Comparison of ENCODE assay signal across 18 cellular contexts in the genomic region with DNA sequence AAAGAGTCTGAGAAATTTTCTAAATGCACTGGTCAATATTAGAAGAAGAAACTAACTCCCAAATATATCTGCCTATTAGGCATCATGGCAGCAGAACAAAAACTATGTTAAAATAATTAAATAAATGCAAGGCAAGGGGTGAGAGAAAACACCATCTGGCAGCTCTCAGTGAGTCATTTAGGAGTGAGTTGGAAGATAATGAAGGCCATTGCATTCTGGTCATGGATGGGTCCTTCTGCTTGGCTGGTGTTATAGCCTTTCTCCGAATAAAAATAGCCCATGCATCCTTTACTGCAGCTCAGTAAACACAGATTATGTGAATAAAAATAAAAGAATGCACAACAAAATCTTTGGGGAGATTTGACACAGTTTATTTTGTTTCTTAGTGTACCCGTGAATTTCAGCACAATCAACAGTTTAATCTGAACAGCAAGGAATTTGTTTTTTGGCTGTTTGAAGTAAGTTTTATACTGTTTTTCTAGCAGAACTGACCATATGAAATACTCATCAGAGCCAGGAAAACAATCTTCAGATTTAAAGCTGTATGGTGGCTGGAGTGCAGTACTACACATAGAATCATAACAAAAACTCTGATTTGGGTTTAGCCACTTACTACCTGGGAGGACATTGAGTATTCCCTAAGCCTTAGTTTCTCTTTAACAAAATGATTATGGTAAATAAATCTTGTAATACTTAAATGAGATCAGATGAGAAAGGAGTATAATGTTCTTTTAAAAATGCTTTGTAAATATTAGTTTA.
DNase-seq lines count a peak whose midpoint lies in the region; ATAC-seq and TF ChIP-seq lines count a peak whose summit lies in the region.
"Had no signal": no experiment of that assay in that cellular context is flagged by ENCODE, and none has a peak within 500 bp of the region (broad histone marks: within the 10 kb centered on the region; RNA-seq: fewer than 3 reads in every experiment).

No MANE protein-coding gene starts in this region.

- TF ChIP-seq CTCF in choroid plexus epithelial cell (conservative IDR thresholded peaks at IDR 0.05; ENCODE audit: low read depth, low read length), result peak; percentile 12
- TF ChIP-seq CTCF in osteoblast (IDR thresholded peaks at IDR 0.05; ENCODE audit: extremely low read depth, low read depth, low read length), result no peak
- TF ChIP-seq CTCF in left ventricle myocardium inferior (IDR thresholded peaks at IDR 0.05; ENCODE audit: borderline replicate concordance), result no peak

- ATAC-seq in GM21737 (IDR thresholded peaks at IDR 0.05; ENCODE audit: unreplicated experiment), result no peak
- ATAC-seq: heart left ventricle; K562; left colon; naive thymus-derived CD4-positive, alpha-beta T cell had no signal

- H3K36me3 ChIP-seq in osteoblast (ENCODE audit: insufficient read depth, low read length) (no peaks in the 10 kb centered on the region), left ventricle myocardium inferior (no peaks in the 10 kb centered on the region)
- H3K36me3 ChIP-seq: heart left ventricle, right atrium auricular region, WERI-Rb-1 had no signal

- H3K9me3 ChIP-seq in osteoblast (ENCODE audit: low read depth, low read length) (no peaks in the 10 kb centered on the region), left ventricle myocardium inferior (replicated peaks) (no peaks in the 10 kb centered on the region)
- H3K9me3 ChIP-seq: heart left ventricle, right atrium auricular region had no signal

- peak; percentile 39 for DNase-seq in GM04503 (ENCODE audit: low read depth)
- DNase-seq in NCI-H2227 treated with DMSO at 0.1 percent for 48 hours (lab: John Stamatoyannopoulos, UW), result peak; percentile 32
- DNase-seq in choroid plexus epithelial cell (ENCODE audit: low read depth), result peak; percentile 26
- DNase-seq in osteoblast (ENCODE audit: insufficient read length, low spot score, missing footprints), result peak; percentile 36
- DNase-seq in left ventricle myocardium inferior, result no peak
- no peak for DNase-seq in dermis blood vessel endothelial cell
- DNase-seq: activated naive CD4-positive, alpha-beta T cell treated with Interleukin-2 at 50 U/mL for 16 hours; CD4-positive, CD25-positive, alpha-beta regulatory T cell; H9; heart left ventricle; left colon; naive thymus-derived CD4-positive, alpha-beta T cell; NCI-H1436; stimulated activated CD4-positive, alpha-beta T cell treated with anti-CD3 and anti-CD28 coated beads, Interleukin-4, amount 100 ng/mL, for 1 hour; WERI-Rb-1 had no signal

- no peaks in the 10 kb centered on the region for H4K20me1 ChIP-seq in osteoblast (ENCODE audit: insufficient read depth, low read length)

- no peak overlapping the region for H3K4me2 ChIP-seq in osteoblast (ENCODE audit: insufficient read depth, low read length)

- H3K4me1 ChIP-seq in osteoblast (ENCODE audit: insufficient read depth, low read length) (no peaks in the 10 kb centered on the region), left ventricle myocardium inferior (no peaks in the 10 kb centered on the region)
- H3K4me1 ChIP-seq: heart left ventricle, right atrium auricular region had no signal

- H2AFZ ChIP-seq in osteoblast (ENCODE audit: low read length), result no peak overlapping the region

- H3K27ac ChIP-seq in osteoblast (ENCODE audit: low read depth, low read length) (no peak overlapping the region), left ventricle myocardium inferior (replicated peaks) (no peak overlapping the region)
- H3K27ac ChIP-seq: heart left ventricle, right atrium auricular region, WERI-Rb-1 had no signal

- H3K4me3 ChIP-seq in choroid plexus epithelial cell (ENCODE audit: low read depth, low read length) (no peak overlapping the region), osteoblast (ENCODE audit: insufficient read depth, low read length) (no peak overlapping the region), left ventricle myocardium inferior (no peak overlapping the region)
- H3K4me3 ChIP-seq: heart left ventricle, K562, right atrium auricular region had no signal

- H3K79me2 ChIP-seq in osteoblast (ENCODE audit: insufficient read depth, low read length), result no peaks in the 10 kb centered on the region

- intact Hi-C loops in left ventricle myocardium inferior (cut with micrococcal nuclease), result no loop called here

- no peaks in the 10 kb centered on the region for H3K27me3 ChIP-seq in osteoblast (ENCODE audit: insufficient read depth, low read length)
- no peaks in the 10 kb centered on the region for H3K27me3 ChIP-seq in left ventricle myocardium inferior (ENCODE audit: low read depth)
- H3K27me3 ChIP-seq: heart left ventricle, right atrium auricular region had no signal

Comparison
In these comparisons a context has a peak if more than half of its experiments do, and no peak if none do; other contexts are left out.
1. DNase-seq: peak in GM04503 (single experiment), NCI-H2227 treated with DMSO at 0.1 percent for 48 hours (single experiment), choroid plexus epithelial cell (single experiment) and osteoblast (single experiment); none in left ventricle myocardium inferior (single experiment) and dermis blood vessel endothelial cell (single experiment).